Comparison of ENCODE assay signal across 20 cellular contexts in the genomic region with DNA sequence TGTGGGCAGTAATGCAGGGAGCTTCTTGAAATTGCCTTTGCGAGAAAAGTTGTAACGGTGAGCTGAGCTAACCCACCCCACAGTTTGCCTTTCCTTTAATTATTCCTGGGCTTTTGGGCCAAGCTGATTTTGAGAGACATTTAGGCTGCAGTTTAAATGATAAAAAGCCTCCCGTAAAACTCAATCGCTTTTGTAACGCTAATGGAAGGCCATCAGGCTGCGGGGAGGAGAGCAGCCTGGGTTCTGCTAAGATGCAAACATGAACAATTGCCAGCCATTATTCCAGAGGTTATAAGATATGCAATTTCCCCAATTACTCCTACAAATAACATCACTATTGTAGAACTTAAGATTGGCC.
DNase-seq lines count a peak whose midpoint lies in the region; ATAC-seq and TF ChIP-seq lines count a peak whose summit lies in the region.
"Had no signal": no experiment of that assay in that cellular context is flagged by ENCODE, and none has a peak within 500 bp of the region (broad histone marks: within the 10 kb centered on the region; RNA-seq: fewer than 3 reads in every experiment).

No MANE protein-coding gene starts in this region.

- no peak for ATAC-seq in naive thymus-derived CD4-positive, alpha-beta T cell
- ATAC-seq in upper lobe of left lung (ENCODE audit: low FRiP score in 2 of 2) (no peak), GM19328 (IDR thresholded peaks at IDR 0.05; ENCODE audit: unreplicated experiment) (no peak)
- ATAC-seq: right lobe of liver had no signal

- H3K27ac Mint-ChIP-seq in activated naive CD4-positive, alpha-beta T cell treated with anti-CD3 and anti-CD28 coated beads, Interleukin-2, amount 50 U/mL, for 24 hours = no peak overlapping the region
- H3K27ac Mint-ChIP-seq in naive thymus-derived CD4-positive, alpha-beta T cell = peak overlapping the region; percentile 78 to 94 (median 85)
- H3K27ac Mint-ChIP-seq: activated B cell treated with CpG ODN at 0.5 μM for 24 hours had no signal

- intact Hi-C loops in naive thymus-derived CD4-positive, alpha-beta T cell (cut with micrococcal nuclease) = loop anchor here (1.0 to 5.0 kb wide), 8 partner anchors 15 to 380 kb away; a partner anchor contains a TSS

- H3K9me3 Mint-ChIP-seq in activated naive CD4-positive, alpha-beta T cell treated with anti-CD3 and anti-CD28 coated beads, Interleukin-2, amount 50 U/mL, for 24 hours = no peaks in the 10 kb centered on the region
- peaks cover 0 to 37% (median 9%) of the 10 kb centered on the region in 11 donors for H3K9me3 Mint-ChIP-seq in naive thymus-derived CD4-positive, alpha-beta T cell

- TF ChIP-seq CTCF in upper lobe of left lung (IDR thresholded peaks at IDR 0.05) = no peak

- no peak overlapping the region for H3K4me3 ChIP-seq in naive thymus-derived CD4-positive, alpha-beta T cell (ENCODE audit: low read length)
- H3K4me3 ChIP-seq in upper lobe of left lung = no peak overlapping the region
- H3K4me3 ChIP-seq: colonic mucosa, right lobe of liver had no signal

- H3K4me1 ChIP-seq in naive thymus-derived CD4-positive, alpha-beta T cell (ENCODE audit: control insufficient read depth in 2 of 2, insufficient read depth in 2 of 2, low read length in 2 of 2) = peaks cover 7 to 8% of the 10 kb centered on the region in 2 donors
- no peaks in the 10 kb centered on the region for H3K4me1 ChIP-seq in upper lobe of left lung
- H3K4me1 ChIP-seq: colonic mucosa, right lobe of liver had no signal

- H3K27me3 ChIP-seq in naive thymus-derived CD4-positive, alpha-beta T cell (ENCODE audit: control insufficient read depth in 2 of 2, insufficient read depth in 2 of 2, low read length in 2 of 2) = no peaks in the 10 kb centered on the region
- no peaks in the 10 kb centered on the region for H3K27me3 ChIP-seq in upper lobe of left lung
- H3K27me3 ChIP-seq: colonic mucosa, neutrophil, right lobe of liver had no signal

- H3K27ac ChIP-seq in caudate nucleus (ENCODE audit: low read depth, low read length) = peak overlapping the region; percentile 7
- peak overlapping the region; percentile 53 for H3K27ac ChIP-seq in naive thymus-derived CD4-positive, alpha-beta T cell (ENCODE audit: low read depth, low read length)
- H3K27ac ChIP-seq in upper lobe of left lung = peak overlapping the region in 3 of 4 donors; percentile 35 to 53 (median 35)
- H3K27ac ChIP-seq: colonic mucosa, HL-60, KMS-11, neutrophil, right lobe of liver had no signal

- POLR2A ChIA-PET in naive thymus-derived CD4-positive, alpha-beta T cell (lab: Charles Lee) = interaction anchor here (0.6 to 1.0 kb wide), 5 partner anchors 15 to 213 kb away, joined by 3 to 5 read pairs (median 3); no protein-coding TSS in a partner anchor

- peaks cover 27% of the 10 kb centered on the region for H3K4me1 Mint-ChIP-seq in activated naive CD4-positive, alpha-beta T cell treated with anti-CD3 and anti-CD28 coated beads, Interleukin-2, amount 50 U/mL, for 24 hours
- H3K4me1 Mint-ChIP-seq in naive thymus-derived CD4-positive, alpha-beta T cell = peaks cover 0 to 31% (median 18%) of the 10 kb centered on the region in 7 donors
- H3K4me1 Mint-ChIP-seq: CD14-positive monocyte had no signal

- H3K9me3 ChIP-seq in naive thymus-derived CD4-positive, alpha-beta T cell (ENCODE audit: control insufficient read depth in 2 of 3, low read length in 3 of 3) = no peaks in the 10 kb centered on the region
- H3K9me3 ChIP-seq in upper lobe of left lung = peaks cover 0 to 4% (median 0%) of the 10 kb centered on the region in 4 donors
- H3K9me3 ChIP-seq: colonic mucosa, neutrophil, right lobe of liver, thoracic aorta had no signal

- H3K36me3 Mint-ChIP-seq in activated naive CD4-positive, alpha-beta T cell treated with anti-CD3 and anti-CD28 coated beads, Interleukin-2, amount 50 U/mL, for 24 hours = peaks cover 2% of the 10 kb centered on the region
- peaks cover 0 to 19% (median 5%) of the 10 kb centered on the region in 5 donors for H3K36me3 Mint-ChIP-seq in naive thymus-derived CD4-positive, alpha-beta T cell
- H3K36me3 Mint-ChIP-seq: CD14-positive monocyte had no signal

- no peaks in the 10 kb centered on the region for H3K36me3 ChIP-seq in naive thymus-derived CD4-positive, alpha-beta T cell (ENCODE audit: control insufficient read depth in 2 of 3, insufficient read depth in 3 of 3, low read length in 3 of 3)
- no peaks in the 10 kb centered on the region for H3K36me3 ChIP-seq in upper lobe of left lung
- H3K36me3 ChIP-seq: colonic mucosa, neutrophil, right lobe of liver, thoracic aorta had no signal

- H3K27me3 Mint-ChIP-seq in activated naive CD4-positive, alpha-beta T cell treated with anti-CD3 and anti-CD28 coated beads, Interleukin-2, amount 50 U/mL, for 24 hours = no peaks in the 10 kb centered on the region
- H3K27me3 Mint-ChIP-seq in naive thymus-derived CD4-positive, alpha-beta T cell = no peaks in the 10 kb centered on the region
- H3K27me3 Mint-ChIP-seq: activated B cell treated with CpG ODN at 0.5 μM for 24 hours had no signal

- DNase-seq in activated naive CD4-positive, alpha-beta T cell treated with Interleukin-2 at 50 U/mL for 16 hours = no peak
- DNase-seq in caudate nucleus (lab: John Stamatoyannopoulos, UW) = no peak
- no peak for DNase-seq in naive thymus-derived CD4-positive, alpha-beta T cell
- DNase-seq in upper lobe of left lung = no peak
- no peak for DNase-seq in NCI-H1105 treated with DMSO at 0.1 percent for 48 hours (lab: John Stamatoyannopoulos, UW)
- no peak for DNase-seq in NCI-H2171 treated with DMSO at 0.1 percent for 48 hours (lab: John Stamatoyannopoulos, UW)
- DNase-seq: activated B cell treated with CpG ODN at 0.5 μM for 24 hours; amygdala; colonic mucosa; NCI-H1417 treated with DMSO at 0.1 percent for 48 hours; NK-92 treated with Interleukin-12 subunit alpha and Interleukin-12 subunit beta, amount 100 ng/mL, for 24 hours; right lobe of liver; stimulated activated CD4-positive, alpha-beta T cell treated with anti-CD3 and anti-CD28 coated beads, Interleukin-2, amount 100 ng/mL, for 48 hours had no signal

- no peak for TF ChIP-seq POLR2A in upper lobe of left lung (IDR thresholded peaks at IDR 0.05)

- CTCF ChIA-PET in naive thymus-derived CD4-positive, alpha-beta T cell (lab: Charles Lee) = interaction anchor here (1.4 kb wide), 1 partner anchor 206 kb away, joined by 7 read pairs; no protein-coding TSS in a partner anchor

- 82 to 100% methylated on average over 2 to 6 of the region's 6 CpGs for WGBS in upper lobe of left lung, 2 donors

- H3K4me3 Mint-ChIP-seq in activated naive CD4-positive, alpha-beta T cell treated with anti-CD3 and anti-CD28 coated beads, Interleukin-2, amount 50 U/mL, for 24 hours = peak overlapping the region; percentile 51
- H3K4me3 Mint-ChIP-seq in naive thymus-derived CD4-positive, alpha-beta T cell = peak overlapping the region in 8 of 10 donors; percentile 46 to 75 (median 68)
- H3K4me3 Mint-ChIP-seq: activated B cell treated with CpG ODN at 0.5 μM for 24 hours, CD14-positive monocyte had no signal

- no peak for TF ChIP-seq EP300 in upper lobe of left lung (IDR thresholded peaks at IDR 0.05)
